ENCODE assay signal across 1 cellular context in the genomic region with DNA sequence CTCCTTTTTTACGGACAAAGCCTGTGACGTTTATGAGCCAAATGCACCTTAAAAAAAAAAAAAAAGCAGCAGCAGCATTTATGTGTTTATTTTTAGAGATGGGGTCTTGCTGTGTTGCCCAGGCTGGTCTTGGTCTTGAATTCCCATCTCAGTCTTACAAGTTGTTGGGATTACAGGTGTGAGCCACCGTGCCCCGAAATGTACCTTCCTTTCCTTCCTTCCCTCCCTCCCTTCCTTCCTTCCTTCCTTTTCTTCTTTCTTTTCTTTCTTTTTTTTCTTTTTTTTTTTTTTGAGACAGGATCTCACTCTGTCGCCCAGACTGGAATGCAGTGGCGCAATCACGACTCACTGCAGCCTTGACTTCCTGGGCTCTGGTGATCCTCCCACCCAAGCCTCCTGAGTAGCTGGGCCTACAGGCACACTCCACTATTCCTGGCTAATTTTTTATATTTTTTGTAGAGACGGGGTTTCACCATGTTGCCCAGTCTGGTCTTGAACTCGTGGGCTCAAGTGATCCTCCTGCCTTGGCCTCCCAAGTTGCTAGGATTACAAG. TPM values are rescaled to one million over a fixed set of nuclear protein-coding genes. Genes with fewer than 3 reads are reported as not detected.
"Had no signal": no experiment of that assay in that cellular context is flagged by ENCODE, and none has a peak within 500 bp of the region (broad histone marks: within the 10 kb centered on the region; RNA-seq: fewer than 3 reads in every experiment).

No MANE protein-coding gene starts in this region.

RNA-seq across cellular contexts. Expression of a gene that starts 45.0 kb away (rescaled TPM):
- polyA plus RNA-seq: naive thymus-derived CD8-positive, alpha-beta T cell had no signal
